11 cellular contexts compared by ENCODE assay signal in genomic region chr22:46970411-46971123, GRCh38.
DNase-seq lines count a peak whose midpoint lies in the region; ATAC-seq and TF ChIP-seq lines count a peak whose summit lies in the region.
"Had no signal": no experiment of that assay in that cellular context is flagged by ENCODE, and none has a peak within 500 bp of the region (broad histone marks: within the 10 kb centered on the region; RNA-seq: fewer than 3 reads in every experiment).

No MANE protein-coding gene starts in this region.

- POLR2A ChIA-PET in CD8-positive, alpha-beta T cell (lab: Charles Lee) = no interaction called here

- H3K4me1 ChIP-seq in CD8-positive, alpha-beta T cell (ENCODE audit: insufficient read depth, low read length) = no peaks in the 10 kb centered on the region
- peaks cover 5 to 16% of the 10 kb centered on the region in 2 donors for H3K4me1 ChIP-seq in adrenal gland (replicated peaks in 1 of 2)
- peaks cover 7% of the 10 kb centered on the region for H3K4me1 ChIP-seq in hepatocyte (ENCODE audit: insufficient read depth)
- peaks cover 0 to 6% of the 10 kb centered on the region in 2 donors for H3K4me1 ChIP-seq in gastrocnemius medialis
- H3K4me1 ChIP-seq in aorta (ENCODE audit: control insufficient read depth in 1 of 2, insufficient read depth in 2 of 2, low read length in 2 of 2) = no peaks in the 10 kb centered on the region

- peak overlapping the region; percentile 14 for H3K27ac Mint-ChIP-seq in CD8-positive, alpha-beta T cell

- H3K27ac ChIP-seq in CD8-positive, alpha-beta T cell (ENCODE audit: low read depth, low read length) = no peak overlapping the region
- H3K27ac ChIP-seq in adrenal gland (peak overlapping the region in 4 of 5 donors; percentile 32 to 84 (median 61)), hepatocyte (peak overlapping the region; percentile 22), gastrocnemius medialis (peak overlapping the region in 3 of 4 donors; percentile 20 to 62 (median 57)), aorta (ENCODE audit: low read depth in 1 of 2, low read length in 2 of 2) (no peak overlapping the region)
- H3K27ac ChIP-seq: C4-2B had no signal

- CTCF ChIA-PET in CD8-positive, alpha-beta T cell (lab: Charles Lee) = no interaction called here

- DNase-seq in CD8-positive, alpha-beta T cell = no peak
- DNase-seq in adrenal gland = peak in 1 of 7 donors; percentile 48
- no peak for DNase-seq in hepatocyte (ENCODE audit: low spot score)
- no peak for DNase-seq in gastrocnemius medialis
- DNase-seq in aorta = no peak
- no peak for DNase-seq in DMS 273 (lab: John Stamatoyannopoulos, UW; ENCODE audit: unreplicated experiment)
- DNase-seq in islet precursor cell = no peak
- DNase-seq: activated CD8-positive, alpha-beta memory T cell treated with anti-CD3 and anti-CD28 coated beads, Interleukin-2, amount 50 U/mL, for 48 hours; T-helper 9 cell had no signal

- 82 to 86% (median 85%) methylated on average over 13 to 14 of the region's 14 CpGs for WGBS in adrenal gland, 4 donors
- WGBS in hepatocyte (ENCODE audit: low lambda C conversion rate, missing lambda C conversion rate) = 86% methylated on average over 14 of the region's 14 CpGs
- 81 to 82% methylated on average over 14 of the region's 14 CpGs for WGBS in aorta, 2 donors

- H3K4me3 ChIP-seq in CD8-positive, alpha-beta T cell (ENCODE audit: low read depth, low read length) = no peak overlapping the region
- H3K4me3 ChIP-seq in adrenal gland = no peak overlapping the region
- no peak overlapping the region for H3K4me3 ChIP-seq in hepatocyte
- no peak overlapping the region for H3K4me3 ChIP-seq in gastrocnemius medialis
- no peak overlapping the region for H3K4me3 ChIP-seq in aorta (ENCODE audit: low read length in 2 of 2)

- in situ Hi-C loops in gastrocnemius medialis (cut with MboI; ENCODE audit: low sequenced_read_pairs in 4 of 4) = no loop called here

- H3K4me3 Mint-ChIP-seq in CD8-positive, alpha-beta T cell = no peak overlapping the region

- no peaks in the 10 kb centered on the region for H4K20me1 ChIP-seq in hepatocyte (ENCODE audit: insufficient read depth, poor library complexity, severe bottlenecking)

- no peaks in the 10 kb centered on the region for H3K9me3 Mint-ChIP-seq in CD8-positive, alpha-beta T cell

- no peak for TF ChIP-seq CTCF in CD8-positive, alpha-beta T cell (IDR thresholded peaks at IDR 0.05)
- TF ChIP-seq CTCF in adrenal gland (IDR thresholded peaks at IDR 0.05) (no peak), hepatocyte (IDR thresholded peaks at IDR 0.05; ENCODE audit: poor library complexity) (no peak), gastrocnemius medialis (IDR thresholded peaks at IDR 0.05 in 4 of 5, conservative IDR thresholded peaks at IDR 0.05 in 1 of 5) (no peak)

- ATAC-seq in CD8-positive, alpha-beta T cell = no peak
- ATAC-seq in gastrocnemius medialis (peak in 1 of 2 donors; percentile 7), aorta (ENCODE audit: low FRiP score) (no peak), GM21717 (IDR thresholded peaks at IDR 0.05; ENCODE audit: unreplicated experiment) (no peak)

- no peak overlapping the region for H3K4me2 ChIP-seq in hepatocyte

- peaks cover 30% of the 10 kb centered on the region for H3K4me1 Mint-ChIP-seq in CD8-positive, alpha-beta T cell (ENCODE audit: low read depth)

- H3K27me3 Mint-ChIP-seq in CD8-positive, alpha-beta T cell (ENCODE audit: low read depth) = no peaks in the 10 kb centered on the region

- TF ChIP-seq POLR2A in adrenal gland (IDR thresholded peaks at IDR 0.05) = no peak
- no peak for TF ChIP-seq POLR2A in gastrocnemius medialis (IDR thresholded peaks at IDR 0.05)

- no peak overlapping the region for H2AFZ ChIP-seq in hepatocyte

- no peaks in the 10 kb centered on the region for H3K79me2 ChIP-seq in hepatocyte

- H3K36me3 Mint-ChIP-seq in CD8-positive, alpha-beta T cell = peaks cover 34% of the 10 kb centered on the region

- H3K9me3 ChIP-seq in CD8-positive, alpha-beta T cell (ENCODE audit: low read length) = no peaks in the 10 kb centered on the region
- no peaks in the 10 kb centered on the region for H3K9me3 ChIP-seq in adrenal gland (replicated peaks in 1 of 3)
- no peaks in the 10 kb centered on the region for H3K9me3 ChIP-seq in hepatocyte (ENCODE audit: low read depth)
- no peaks in the 10 kb centered on the region for H3K9me3 ChIP-seq in gastrocnemius medialis
- H3K9me3 ChIP-seq in aorta (ENCODE audit: control insufficient read depth, low read length) = no peaks in the 10 kb centered on the region

- H3K36me3 ChIP-seq in CD8-positive, alpha-beta T cell (ENCODE audit: insufficient read depth, low read length) = peaks cover 14% of the 10 kb centered on the region
- H3K36me3 ChIP-seq in adrenal gland (replicated peaks in 1 of 2) = peaks cover 0 to 3% of the 10 kb centered on the region in 2 donors
- no peaks in the 10 kb centered on the region for H3K36me3 ChIP-seq in hepatocyte (replicated peaks; ENCODE audit: insufficient read depth, low read depth)
- no peaks in the 10 kb centered on the region for H3K36me3 ChIP-seq in gastrocnemius medialis
- H3K36me3 ChIP-seq in aorta (ENCODE audit: control insufficient read depth in 1 of 2, insufficient read depth in 2 of 2, low read length in 1 of 2) = peaks cover 0 to 2% of the 10 kb centered on the region in 2 donors

- no peaks in the 10 kb centered on the region for H3K9me2 ChIP-seq in hepatocyte (replicated peaks; ENCODE audit: insufficient read depth)

- no peaks in the 10 kb centered on the region for H3K27me3 ChIP-seq in CD8-positive, alpha-beta T cell (ENCODE audit: insufficient read depth, low read length)
- no peaks in the 10 kb centered on the region for H3K27me3 ChIP-seq in adrenal gland
- no peaks in the 10 kb centered on the region for H3K27me3 ChIP-seq in hepatocyte
- H3K27me3 ChIP-seq in gastrocnemius medialis = no peaks in the 10 kb centered on the region
- no peaks in the 10 kb centered on the region for H3K27me3 ChIP-seq in aorta (ENCODE audit: control insufficient read depth in 1 of 2, insufficient read depth in 2 of 2, low read length in 1 of 2)

- intact Hi-C loops in CD8-positive, alpha-beta T cell (cut with DNase I, micrococcal nuclease) = no loop called here
- intact Hi-C loops in adrenal gland (cut with DNase I) (no loop called here), gastrocnemius medialis (cut with DNase I; ENCODE audit: low total_unique reads) (no loop called here), aorta (cut with DNase I) (no loop called here)

Comparison
In these comparisons a context has a peak if more than half of its experiments do, and no peak if none do; other contexts are left out.
1. H3K27ac ChIP-seq: peak in adrenal gland (4 of 5), hepatocyte (single experiment) and gastrocnemius medialis (3 of 4); none in CD8-positive, alpha-beta T cell (single experiment) and aorta (0 of 2).